ENCODE assay signal across 9 cellular contexts in the genomic region with DNA sequence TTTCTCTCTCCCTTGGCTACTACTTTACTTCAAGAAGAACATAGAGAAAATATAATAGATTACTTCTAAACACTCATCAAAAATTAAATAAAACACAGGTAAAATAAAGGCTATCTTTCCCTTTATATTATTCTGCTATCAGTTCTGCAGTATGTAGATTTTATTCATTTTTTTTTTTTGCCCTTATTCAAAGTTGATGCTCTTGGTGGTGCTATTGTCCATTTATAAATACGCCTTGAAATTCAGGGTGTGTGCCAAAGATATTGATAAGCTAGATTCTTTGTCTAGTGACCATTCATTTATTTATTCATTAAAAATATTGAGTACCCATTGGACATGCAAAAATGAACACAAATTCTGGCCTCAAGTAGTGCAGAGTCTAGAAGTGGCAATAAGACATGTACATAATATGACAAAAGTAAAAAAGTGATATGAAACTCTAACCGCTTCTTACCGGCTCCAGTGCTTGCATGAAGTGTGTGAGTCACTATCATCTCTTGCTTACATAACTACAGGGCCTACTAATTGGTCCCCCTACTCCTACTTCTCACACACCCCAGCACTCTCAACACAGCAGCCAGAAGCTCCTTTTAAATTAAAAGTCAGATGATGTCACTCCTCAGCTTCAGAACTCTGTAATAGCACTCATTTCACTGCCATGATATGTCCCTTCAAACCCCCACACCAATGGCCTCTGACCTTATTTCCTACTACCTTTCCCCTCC.
DNase-seq lines count a peak whose midpoint lies in the region; ATAC-seq, FAIRE-seq and TF ChIP-seq lines count a peak whose summit lies in the region.
"Had no signal": no experiment of that assay in that cellular context is flagged by ENCODE, and none has a peak within 500 bp of the region (broad histone marks: within the 10 kb centered on the region; RNA-seq: fewer than 3 reads in every experiment).

No MANE protein-coding gene starts in this region.

- peak; percentile 23 to 62; a peak in 1 of 4 replicates for TF ChIP-seq EP300 in GM12878 (IDR thresholded peaks at IDR 0.05; ENCODE audit: borderline replicate concordance in 1 of 2, control insufficient read depth in 1 of 2, low read depth in 2 of 2, low read length in 2 of 2)
- TF ChIP-seq EP300 in gastroesophageal sphincter (IDR thresholded peaks at IDR 0.05), result no peak

- H3K4me1 ChIP-seq in GM12878 (ENCODE audit: control insufficient read depth, insufficient read depth, low read length), result no peaks in the 10 kb centered on the region
- H3K4me1 ChIP-seq in gastroesophageal sphincter, result no peaks in the 10 kb centered on the region
- H3K4me1 ChIP-seq in right atrium auricular region, result no peaks in the 10 kb centered on the region

- RAD21 ChIA-PET in GM12878 (lab: Charles Lee; ENCODE audit: unreplicated experiment), result interaction anchor here (1.4 to 3.6 kb wide), 2 partner anchors 541 to 544 kb away, joined by 4 to 29 read pairs; no protein-coding TSS in a partner anchor

- TF ChIP-seq POLR2A in GM12878 (IDR thresholded peaks at IDR 0.05; ENCODE audit: low read depth, low read length) (no peak), gastroesophageal sphincter (IDR thresholded peaks at IDR 0.05) (no peak)

- no peaks in the 10 kb centered on the region for H3K9me3 ChIP-seq in GM12878 (replicated peaks; ENCODE audit: control insufficient read depth, insufficient read depth, low read length)
- no peaks in the 10 kb centered on the region for H3K9me3 ChIP-seq in gastroesophageal sphincter
- H3K9me3 ChIP-seq in right atrium auricular region, result no peaks in the 10 kb centered on the region

- H3K4me2 ChIP-seq in GM12878 (ENCODE audit: control insufficient read depth, insufficient read depth), result no peak overlapping the region

- no peak overlapping the region; the same call in 1 of the 2 replicates for H2AFZ ChIP-seq in GM12878 (ENCODE audit: control insufficient read depth, low read depth, low read length)

- H4K20me1 ChIP-seq in GM12878 (ENCODE audit: control insufficient read depth, insufficient read depth), result no peaks in the 10 kb centered on the region

- no peaks in the 10 kb centered on the region for H3K79me2 ChIP-seq in GM12878 (ENCODE audit: control insufficient read depth, insufficient read depth, low read length)

- DNase-seq in GM10248 (ENCODE audit: extremely low spot score) (peak; percentile 59), GM12878 (ENCODE audit: low read depth, low spot score) (peak; percentile 15), sciatic nerve (ENCODE audit: low spot score) (no peak), right atrium auricular region (ENCODE audit: low spot score) (no peak), T-helper 2 cell (no peak)
- DNase-seq: erythroblast had no signal

- POLR2A ChIA-PET in GM10248 (lab: Yijun Ruan, JAX) (no interaction called here), GM12878 (lab: Charles Lee) (no interaction called here)

- TF ChIP-seq CTCF in GM10248 (IDR thresholded peaks at IDR 0.05; ENCODE audit: control extremely low read depth, extremely low read depth, low read depth, missing control alignments) (no peak), GM12878 (IDR thresholded peaks at IDR 0.05 in 2 of 3, conservative IDR thresholded peaks at IDR 0.05 in 1 of 3; ENCODE audit: control insufficient read depth in 2 of 3, extremely low read depth in 1 of 3, insufficient read depth in 1 of 3, low read depth in 3 of 3, low read length in 3 of 3) (no peak), gastroesophageal sphincter (IDR thresholded peaks at IDR 0.05) (no peak), right atrium auricular region (IDR thresholded peaks at IDR 0.05) (no peak)

- SMC1A ChIA-PET in GM12878 (lab: Charles Lee; ENCODE audit: uncharacterized antibody, unreplicated experiment), result interaction anchor here (0.7 to 4.6 kb wide), 11 partner anchors 7 to 729 kb away, joined by 3 to 58 read pairs (median 4); no protein-coding TSS in a partner anchor

- FAIRE-seq in GM12878 (lab: Jason Lieb, UNC), result peak; percentile 86

- H3K27me3 ChIP-seq in GM12878 (replicated peaks in 1 of 2; ENCODE audit: control insufficient read depth in 2 of 2, insufficient read depth in 2 of 2, low read length in 1 of 2) (no peaks in the 10 kb centered on the region), gastroesophageal sphincter (no peaks in the 10 kb centered on the region), right atrium auricular region (no peaks in the 10 kb centered on the region)

- no peak for TF ChIP-seq RAD21 in GM12878 (IDR thresholded peaks at IDR 0.05; ENCODE audit: insufficient read depth, low read depth, low read length)

- intact Hi-C loops in GM12878 (cut with micrococcal nuclease; ENCODE audit: unreplicated experiment) (no loop called here), sciatic nerve (cut with DNase I) (no loop called here)

- in situ Hi-C loops in GM12878 (cut with MboI), result loop anchor here (5.0 kb wide), 2 partner anchors 542 to 692 kb away; no protein-coding TSS in a partner anchor

- 12% methylated on average over 3 of the region's 3 CpGs for WGBS in GM12878 (ENCODE audit: insufficient coverage, insufficient replicate concordance, low lambda C conversion rate, missing lambda C conversion rate)
- WGBS in gastroesophageal sphincter (ENCODE audit: low coverage in 1 of 2), 2 donors, result 72 to 76% methylated on average over 3 of the region's 3 CpGs

- no peak overlapping the region for H3K9ac ChIP-seq in GM12878 (ENCODE audit: control insufficient read depth, insufficient read depth, low read length)

- H3K27ac ChIP-seq in GM12878 (ENCODE audit: control insufficient read depth, insufficient read depth), result no peak overlapping the region
- H3K27ac ChIP-seq in gastroesophageal sphincter, result no peak overlapping the region
- H3K27ac ChIP-seq in right atrium auricular region, result no peak overlapping the region

- BruUV-seq in GM12878 (replicated peaks; lab: Mats Ljungman, UMichigan), result no TSS peak

- CTCF ChIA-PET in GM10248 (lab: Yijun Ruan, JAX), result interaction anchor here (1.0 to 3.1 kb wide), 6 partner anchors 10 to 692 kb away, joined by 3 to 34 read pairs (median 6); no protein-coding TSS in a partner anchor
- CTCF ChIA-PET in GM12878 (lab: Yijun Ruan, JAX), result interaction anchor here (1.2 to 3.3 kb wide), 8 partner anchors 8 to 731 kb away, joined by 4 to 23 read pairs (median 8); no protein-coding TSS in a partner anchor

- H3K36me3 ChIP-seq in GM12878 (ENCODE audit: control insufficient read depth in 2 of 2, insufficient read depth in 2 of 2, low read length in 1 of 2), result no peaks in the 10 kb centered on the region
- no peaks in the 10 kb centered on the region for H3K36me3 ChIP-seq in gastroesophageal sphincter
- H3K36me3 ChIP-seq in right atrium auricular region, result no peaks in the 10 kb centered on the region

- H3K4me3 ChIP-seq in GM12878 (no peak overlapping the region), gastroesophageal sphincter (no peak overlapping the region), right atrium auricular region (no peak overlapping the region)

- ATAC-seq in GM21515 (IDR thresholded peaks at IDR 0.05; ENCODE audit: unreplicated experiment), result peak; percentile 88
- peak; percentile 98 for ATAC-seq in HG03469 (IDR thresholded peaks at IDR 0.05; ENCODE audit: unreplicated experiment)
- peak; percentile 98 for ATAC-seq in GM12878
- no peak for ATAC-seq in gastroesophageal sphincter
- ATAC-seq in sciatic nerve, result no peak

TF ChIP-seq in GM12878, 131 proteins besides CTCF, POLR2A, EP300 and RAD21 (continues in another document):
- TF ChIP-seq RUNX3 (IDR thresholded peaks at IDR 0.05; ENCODE audit: low read length) (0 out of 2 replicates have a peak, but pooled peaks have one; percentile 26), IRF4 (IDR thresholded peaks at IDR 0.05; ENCODE audit: low read depth, low read length) (0 out of 2 replicates have a peak, but pooled peaks have one; percentile 27), CHD4 (IDR thresholded peaks at IDR 0.05) (no peak), CREM (IDR thresholded peaks at IDR 0.05; ENCODE audit: low read depth) (peak; percentile 34; the same call in 1 of the 2 replicates), SPI1 (IDR thresholded peaks at IDR 0.05; ENCODE audit: borderline replicate concordance, insufficient read depth, low read depth, low read length) (peak; percentile 87), CREB1 (IDR thresholded peaks at IDR 0.05; ENCODE audit: low read depth) (peak; percentile 28; the same call in 1 of the 2 replicates), DPF2 (IDR thresholded peaks at IDR 0.05) (peak; percentile 50; the same call in 1 of the 2 replicates), MTA2 (IDR thresholded peaks at IDR 0.05; ENCODE audit: low read depth) (peak; percentile 88), JUNB (IDR thresholded peaks at IDR 0.05) (peak; percentile 40)
- TF ChIP-seq, protein P1, sequence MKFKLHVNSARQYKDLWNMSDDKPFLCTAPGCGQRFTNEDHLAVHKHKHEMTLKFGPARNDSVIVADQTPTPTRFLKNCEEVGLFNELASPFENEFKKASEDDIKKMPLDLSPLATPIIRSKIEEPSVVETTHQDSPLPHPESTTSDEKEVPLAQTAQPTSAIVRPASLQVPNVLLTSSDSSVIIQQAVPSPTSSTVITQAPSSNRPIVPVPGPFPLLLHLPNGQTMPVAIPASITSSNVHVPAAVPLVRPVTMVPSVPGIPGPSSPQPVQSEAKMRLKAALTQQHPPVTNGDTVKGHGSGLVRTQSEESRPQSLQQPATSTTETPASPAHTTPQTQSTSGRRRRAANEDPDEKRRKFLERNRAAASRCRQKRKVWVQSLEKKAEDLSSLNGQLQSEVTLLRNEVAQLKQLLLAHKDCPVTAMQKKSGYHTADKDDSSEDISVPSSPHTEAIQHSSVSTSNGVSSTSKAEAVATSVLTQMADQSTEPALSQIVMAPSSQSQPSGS (IDR thresholded peaks at IDR 0.05; ENCODE audit: low read length), result peak; percentile 46; the same call in 1 of the 2 replicates

Comparison
In these comparisons a context has a peak if more than half of its experiments do, and no peak if none do; other contexts are left out.
1. DNase-seq: peak in GM10248 (single experiment) and GM12878 (single experiment); none in sciatic nerve (single experiment), right atrium auricular region (single experiment) and T-helper 2 cell (0 of 5).
2. ATAC-seq: peak in GM21515 (single experiment), HG03469 (single experiment) and GM12878 (single experiment); none in gastroesophageal sphincter (single experiment) and sciatic nerve (single experiment).